14 cellular contexts compared by ENCODE assay signal in genomic region chr3:149501524-149501923, GRCh38. TPM values are rescaled to one million over a fixed set of nuclear protein-coding genes. Genes with fewer than 3 reads are reported as not detected.
DNase-seq lines count a peak whose midpoint lies in the region; FAIRE-seq and TF ChIP-seq lines count a peak whose summit lies in the region.
"Had no signal": no experiment of that assay in that cellular context is flagged by ENCODE, and none has a peak within 500 bp of the region (broad histone marks: within the 10 kb centered on the region; RNA-seq: fewer than 3 reads in every experiment).

No MANE protein-coding gene starts in this region.

- H2BK15ac ChIP-seq in H1 (ENCODE audit: low read length) (no peak overlapping the region), mesenchymal stem cell (ENCODE audit: low read depth, poor library complexity, severe bottlenecking) (no peak overlapping the region)

- H3K56ac ChIP-seq in H1 (replicated peaks; ENCODE audit: insufficient read length, low read depth, low read length), result no peak overlapping the region

- POLR2A ChIA-PET in H1 (lab: Charles Lee; ENCODE audit: partially characterized antibody), result no interaction called here

- in situ Hi-C loops in ACHN (cut with HindIII; ENCODE audit: low pct_ligation_motif_present, low pct_unique_long_range_greater_than_20kb, low sequenced_read_pairs), result loop anchor here (25.0 kb wide), 1 partner anchor 236 kb away; no protein-coding TSS in a partner anchor

- TF ChIP-seq CTCF in H1 (IDR thresholded peaks at IDR 0.05; ENCODE audit: control extremely low read depth in 1 of 3, insufficient read depth in 1 of 3, low read depth in 1 of 3, low read length in 3 of 3), result no peak

- no peaks in the 10 kb centered on the region for H3K79me2 ChIP-seq in H1 (ENCODE audit: control insufficient read depth in 1 of 2, insufficient read depth in 2 of 2, low read length in 2 of 2)

- H2BK5ac ChIP-seq in H1 (ENCODE audit: low read depth, low read length), result no peak overlapping the region
- H2BK5ac ChIP-seq in mesenchymal stem cell (ENCODE audit: low read depth, low read length, poor library complexity, severe bottlenecking), result no peak overlapping the region

- H3K4ac ChIP-seq in H1 (replicated peaks; ENCODE audit: insufficient read length, low read depth, low read length) (no peak overlapping the region), mesenchymal stem cell (ENCODE audit: low read depth in 1 of 2, low read length in 2 of 2) (no peak overlapping the region)

- WGBS in H1 (ENCODE audit: extremely low coverage in 1 of 2, insufficient coverage in 1 of 2, insufficient read length in 1 of 2, insufficient replicate concordance in 2 of 2, low coverage in 1 of 2, low lambda C conversion rate in 2 of 2, missing lambda C conversion rate in 1 of 2), 2 experiments, result 75% methylated on average over 1 of the region's 1 CpG; no CpG with 5 or more reads in 1 of the 2 experiments
- WGBS in mesenchymal stem cell, result 67% methylated on average over 1 of the region's 1 CpG

- H3K4me2 ChIP-seq in H1 (ENCODE audit: insufficient read depth in 1 of 2, low read depth in 2 of 2, low read length in 2 of 2), result no peak overlapping the region
- H3K4me2 ChIP-seq in mesenchymal stem cell (ENCODE audit: low read length, poor library complexity, severe bottlenecking), result no peak overlapping the region

- no peak overlapping the region for H4K91ac ChIP-seq in H1 (replicated peaks; ENCODE audit: insufficient read length, low read length)
- H4K91ac ChIP-seq in mesenchymal stem cell (ENCODE audit: low read length), result no peak overlapping the region

- H3K9ac ChIP-seq in H1 (replicated peaks in 1 of 4; ENCODE audit: extremely low read depth in 1 of 4, low read depth in 3 of 4, low read length in 3 of 4) (no peak overlapping the region), mesenchymal stem cell (ENCODE audit: low read length) (peak overlapping the region; percentile 39)

- H3K9me3 ChIP-seq in H1 (ENCODE audit: insufficient read depth in 2 of 2, low read depth in 1 of 2, low read length in 1 of 2) (no peaks in the 10 kb centered on the region), mesenchymal stem cell (ENCODE audit: control insufficient read depth, low read length) (no peaks in the 10 kb centered on the region)
- H3K9me3 ChIP-seq: vagina had no signal

- H4K8ac ChIP-seq in H1 (ENCODE audit: extremely low read depth, insufficient read depth, low read length) (no peak overlapping the region), mesenchymal stem cell (ENCODE audit: low read length) (no peak overlapping the region)

- no peaks in the 10 kb centered on the region for H3K4me1 ChIP-seq in H1 (replicated peaks in 1 of 4; ENCODE audit: control insufficient read depth in 3 of 4, insufficient read depth in 4 of 4, low read length in 3 of 4)
- peaks cover 3% of the 10 kb centered on the region for H3K4me1 ChIP-seq in mesenchymal stem cell (ENCODE audit: control insufficient read depth, insufficient read depth, low read depth, low read length)
- H3K4me1 ChIP-seq: foreskin keratinocyte had no signal

- H3K18ac ChIP-seq in H1 (ENCODE audit: extremely low read depth, low read length) (no peak overlapping the region), mesenchymal stem cell (ENCODE audit: low read depth in 1 of 2, low read length in 2 of 2) (peak overlapping the region in 1 of 2 experiments; percentile 16)

- H3K36me3 ChIP-seq in H1 (ENCODE audit: control insufficient read depth in 2 of 4, insufficient read depth in 4 of 4, low read length in 3 of 4), result no peaks in the 10 kb centered on the region; a peak in 1 of 8 replicates
- no peaks in the 10 kb centered on the region for H3K36me3 ChIP-seq in mesenchymal stem cell (ENCODE audit: control insufficient read depth in 1 of 2, insufficient read depth in 2 of 2, low read depth in 1 of 2, low read length in 2 of 2)
- H3K36me3 ChIP-seq: vagina had no signal

- H3K14ac ChIP-seq in H1 (ENCODE audit: insufficient read length) (no peak overlapping the region), mesenchymal stem cell (ENCODE audit: low read length in 2 of 2) (no peak overlapping the region)

- TF ChIP-seq POLR2A in H1 (IDR thresholded peaks at IDR 0.05; ENCODE audit: control extremely low read depth in 1 of 2, low read depth in 2 of 2, low read length in 2 of 2), result no peak

- TF ChIP-seq RAD21 in Ishikawa (IDR thresholded peaks at IDR 0.05; ENCODE audit: low read depth) (no peak), H1 (IDR thresholded peaks at IDR 0.05 in 1 of 2, conservative IDR thresholded peaks at IDR 0.05 in 1 of 2; ENCODE audit: low read depth in 2 of 2, low read length in 2 of 2) (no peak)

- H2AK5ac ChIP-seq in H1 (ENCODE audit: low read depth, low read length) (no peak overlapping the region), mesenchymal stem cell (ENCODE audit: low read length, severe bottlenecking) (no peak overlapping the region)

- H4K5ac ChIP-seq in H1 (ENCODE audit: insufficient read length, low read depth, low read length), result no peak overlapping the region

- no peaks in the 10 kb centered on the region for H4K20me1 ChIP-seq in H1 (replicated peaks in 1 of 2; ENCODE audit: control insufficient read depth in 1 of 2, insufficient read depth in 2 of 2, low read length in 2 of 2)

- H3K4me3 ChIP-seq in H1 (ENCODE audit: extremely low read depth in 1 of 4, insufficient read depth in 2 of 4, low read depth in 3 of 4, low read length in 4 of 4), result no peak overlapping the region; a peak in 1 of 8 replicates
- peak overlapping the region in 1 of 2 experiments; percentile 13 for H3K4me3 ChIP-seq in mesenchymal stem cell (ENCODE audit: insufficient read depth in 1 of 2, low read depth in 1 of 2, low read length in 2 of 2)
- H3K4me3 ChIP-seq: vagina had no signal

- peak; percentile 57 for DNase-seq in ACHN
- no peak for DNase-seq in H1 (ENCODE audit: low read depth in 1 of 2, low spot score in 2 of 2)
- DNase-seq in mesenchymal stem cell, result peak; percentile 87
- DNase-seq in stimulated activated CD4-positive, alpha-beta T cell treated with anti-CD3 and anti-CD28 coated beads, Interleukin-2, amount 100 ng/mL, for 48 hours, result no peak
- no peak for DNase-seq in hippocampal formation (lab: John Stamatoyannopoulos, UW)
- no peak for DNase-seq in NCI-H510A treated with DMSO at 0.1 percent for 48 hours (lab: John Stamatoyannopoulos, UW)
- no peak for DNase-seq in cortex of kidney (lab: John Stamatoyannopoulos, UW)
- DNase-seq: activated CD4-positive, alpha-beta T cell treated with anti-CD3 and anti-CD28 coated beads, Interleukin-2, amount 50 U/mL, for 4 hours; activated effector memory CD4-positive, alpha-beta T cell treated with anti-CD3 and anti-CD28 coated beads, Interleukin-2, amount 50 U/mL, for 16 hours; foreskin keratinocyte; NCI-H2081 treated with DMSO at 0.1 percent for 48 hours had no signal

- no peak overlapping the region for H2BK20ac ChIP-seq in H1 (ENCODE audit: low read length)

- H3K79me1 ChIP-seq in H1 (ENCODE audit: low read depth, low read length) (no peaks in the 10 kb centered on the region), mesenchymal stem cell (replicated peaks; ENCODE audit: low read length, poor library complexity, severe bottlenecking) (no peaks in the 10 kb centered on the region)

- no peak overlapping the region for H2BK120ac ChIP-seq in H1 (replicated peaks; ENCODE audit: low read depth, low read length)
- no peak overlapping the region for H2BK120ac ChIP-seq in mesenchymal stem cell (ENCODE audit: low read depth, low read length)

- H3K27me3 ChIP-seq in H1 (replicated peaks in 1 of 4; ENCODE audit: control insufficient read depth in 3 of 4, extremely low read depth in 1 of 4, insufficient read depth in 3 of 4, low read length in 3 of 4) (no peaks in the 10 kb centered on the region), mesenchymal stem cell (ENCODE audit: control insufficient read depth in 1 of 2, insufficient read depth in 1 of 2, low read length in 2 of 2) (no peaks in the 10 kb centered on the region)
- H3K27me3 ChIP-seq: foreskin keratinocyte, vagina had no signal

- FAIRE-seq in H1 (lab: Jason Lieb, UNC), result no peak

- H2BK12ac ChIP-seq in H1 (ENCODE audit: low read depth, low read length), result no peak overlapping the region
- no peak overlapping the region for H2BK12ac ChIP-seq in mesenchymal stem cell (ENCODE audit: low read length in 2 of 2)

- CTCF ChIA-PET in H1 (lab: Charles Lee; ENCODE audit: partially characterized antibody), result interaction anchor here (0.9 to 6.6 kb wide), 13 partner anchors 7 to 385 kb away, joined by 3 to 60 read pairs (median 5); partner anchors contain the start of gene TM4SF18

- H2AFZ ChIP-seq in H1 (ENCODE audit: low read length) (peak overlapping the region; percentile 4; the same call in 1 of the 2 replicates), mesenchymal stem cell (ENCODE audit: low read depth, low read length) (no peak overlapping the region)

- TF ChIP-seq EP300 in Ishikawa (IDR thresholded peaks at IDR 0.05; ENCODE audit: borderline replicate concordance) (no peak), H1 (IDR thresholded peaks at IDR 0.05; ENCODE audit: borderline replicate concordance in 1 of 2, low read depth in 2 of 2, low read length in 2 of 2) (no peak)

- no peak overlapping the region for H3K23ac ChIP-seq in H1 (ENCODE audit: insufficient read length)
- H3K23ac ChIP-seq in mesenchymal stem cell (ENCODE audit: low read length in 2 of 2), result no peak overlapping the region

- no peak overlapping the region for H3K27ac ChIP-seq in H1 (ENCODE audit: low read depth, low read length)
- peak overlapping the region; percentile 90 for H3K27ac ChIP-seq in mesenchymal stem cell (ENCODE audit: low read length, poor library complexity, severe bottlenecking)
- H3K27ac ChIP-seq: foreskin keratinocyte, vagina had no signal

- no peaks in the 10 kb centered on the region for H3K23me2 ChIP-seq in H1 (ENCODE audit: low read depth, low read length)

TF ChIP-seq in Ishikawa, 13 proteins besides CTCF, POLR2A, EP300 and RAD21 (continues in another document):
- TF ChIP-seq TEAD4 (IDR thresholded peaks at IDR 0.05) (peak; percentile 81), TCF12 (IDR thresholded peaks at IDR 0.05; ENCODE audit: low read depth) (peak; percentile 47; the same call in 1 of the 2 replicates), TAF1 (IDR thresholded peaks at IDR 0.05; ENCODE audit: low read depth) (no peak)

TF ChIP-seq in H1, 55 proteins besides CTCF, POLR2A, EP300 and RAD21 (continues in another document):
- no peak for TF ChIP-seq GABPA (IDR thresholded peaks at IDR 0.05; ENCODE audit: borderline replicate concordance, insufficient read depth, low read length)
- TF ChIP-seq CBX8 (IDR thresholded peaks at IDR 0.05; ENCODE audit: borderline replicate concordance, low read depth, low read length), result no peak

RNA-seq across cellular contexts. Expression of gene TM4SF4, which starts 27.0 kb away (rescaled TPM):
- not detected in 2 replicates for total RNA-seq in H1 (2021; fragmentation: NEBNext Ultra II Directional; extraction: Animal tissue kit (Norgen Biotek cat#: 25700))
- polyA plus RNA-seq in H1 (2011; rRNA removed), result not detected in 2 replicates
- not detected for polyA plus RNA-seq in H1 (2011; cell fraction: cytosol; rRNA removed)
- polyA plus RNA-seq in H1 (2011; cell fraction: nucleus; rRNA removed), result not detected
- polyA plus RNA-seq in H1 (2012, experiment 1 of 2), result not detected in 4 replicates
- not detected for polyA plus RNA-seq in H1 (2012, experiment 2 of 2)
- not detected for polyA plus RNA-seq in H1 (2013, experiment 1 of 2)
- not detected for polyA plus RNA-seq in H1 (2013, experiment 2 of 2)
- not detected in 2 replicates for polyA minus RNA-seq in H1 (2011; rRNA and poly(A)+ RNA removed)
- not detected for polyA minus RNA-seq in H1 (2011; cell fraction: cytosol; rRNA and poly(A)+ RNA removed)
- polyA minus RNA-seq in H1 (2011; cell fraction: nucleus; rRNA and poly(A)+ RNA removed), result not detected
- 0.03 TPM for polyA plus RNA-seq in mesenchymal stem cell (2013, experiment 1 of 2)
- polyA plus RNA-seq in mesenchymal stem cell (2013, experiment 2 of 2), result 0.03 TPM
- total RNA-seq: foreskin keratinocyte, vagina had no signal
- polyA plus RNA-seq: foreskin keratinocyte, neural cell had no signal

Comparison
In these comparisons a context has a peak if more than half of its experiments do, and no peak if none do; other contexts are left out.
1. DNase-seq: peak in ACHN (single experiment) and mesenchymal stem cell (single experiment); none in H1 (0 of 2), stimulated activated CD4-positive, alpha-beta T cell treated with anti-CD3 and anti-CD28 coated beads, Interleukin-2, amount 100 ng/mL, for 48 hours (0 of 2), hippocampal formation (0 of 2), NCI-H510A treated with DMSO at 0.1 percent for 48 hours (single experiment) and cortex of kidney (single experiment).